In the genomic region with DNA sequence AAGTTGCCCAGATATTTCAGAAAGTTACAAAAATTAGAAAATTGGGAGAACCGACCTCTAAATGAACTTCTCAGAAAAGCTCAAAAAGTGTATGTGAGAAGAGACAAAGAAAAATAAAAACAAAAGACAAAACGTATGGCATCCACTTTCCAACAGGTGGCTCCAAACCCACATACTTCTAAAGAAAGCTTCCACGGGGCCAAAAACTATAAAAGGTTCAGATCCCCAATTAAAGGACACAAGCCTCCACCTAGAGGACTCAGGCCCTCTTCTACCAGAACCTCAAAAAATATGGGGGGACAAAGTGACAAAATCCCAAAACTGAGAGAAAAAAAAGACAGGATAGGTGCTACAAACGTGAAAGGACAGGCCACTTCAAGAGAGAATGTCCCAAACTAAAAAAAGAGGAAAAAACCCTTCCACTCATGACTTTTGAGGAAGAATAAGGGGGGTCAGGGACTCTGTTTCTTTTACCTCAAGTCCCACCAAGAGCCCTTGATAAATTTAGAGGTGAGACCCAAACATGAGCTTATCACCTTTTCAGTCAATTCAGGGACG, we compare ENCODE assay signal across 10 cellular contexts. TPM values are rescaled to one million over a fixed set of nuclear protein-coding genes. Genes with fewer than 3 reads are reported as not detected.
A peak's percentile ranks its signal among the peaks of the same experiment; 100 is the strongest.
DNase-seq lines count a peak whose midpoint lies in the region; ATAC-seq, FAIRE-seq and TF ChIP-seq lines count a peak whose summit lies in the region.
"Had no signal": no experiment of that assay in that cellular context is flagged by ENCODE, and none has a peak within 500 bp of the region (broad histone marks: within the 10 kb centered on the region; RNA-seq: fewer than 3 reads in every experiment).

No MANE protein-coding gene starts in this region.

- FAIRE-seq in bronchial epithelial cell (lab: Jason Lieb, UNC) (no peak), H54 (lab: Jason Lieb, UNC) (no peak)
- FAIRE-seq: islet of Langerhans had no signal

- no peaks in the 10 kb centered on the region for H3K36me3 ChIP-seq in bronchial epithelial cell (ENCODE audit: control insufficient read depth, insufficient read depth, low read length)

- peaks cover 1% of the 10 kb centered on the region for H3K27me3 ChIP-seq in bronchial epithelial cell (ENCODE audit: control insufficient read depth, insufficient read depth, low read length)

- no peak for ATAC-seq in GM19324 (IDR thresholded peaks at IDR 0.05; ENCODE audit: low FRiP score, unreplicated experiment)

- DNase-seq in NCI-H82 (lab: John Stamatoyannopoulos, UW) (peak; percentile 41), NCI-H82 treated with DMSO at 0.1 percent for 48 hours (lab: John Stamatoyannopoulos, UW; ENCODE audit: unreplicated experiment) (no peak), NCI-H1105 treated with DMSO at 0.1 percent for 48 hours (lab: John Stamatoyannopoulos, UW) (peak; percentile 50), bronchial epithelial cell (ENCODE audit: low read depth) (no peak), retinal pigment epithelial cell (ENCODE audit: low read depth) (no peak), H54 (ENCODE audit: insufficient read length, low spot score) (no peak)
- DNase-seq in central memory CD4-positive, alpha-beta T cell = no peak

- TF ChIP-seq CTCF in bronchial epithelial cell (IDR thresholded peaks at IDR 0.05; ENCODE audit: insufficient read depth, low read length, severe bottlenecking) (peak; percentile 51), retinal pigment epithelial cell (conservative IDR thresholded peaks at IDR 0.05; ENCODE audit: low read depth, low read length) (peak; percentile 60)

- H3K4me3 ChIP-seq in bronchial epithelial cell (ENCODE audit: low read depth, low read length) = no peak overlapping the region
- no peak overlapping the region for H3K4me3 ChIP-seq in retinal pigment epithelial cell (ENCODE audit: low read length)

- no peak for TF ChIP-seq POLR2A in H54 (IDR thresholded peaks at IDR 0.05; ENCODE audit: low read depth, low read length)

RNA-seq across cellular contexts. Expression of gene SCGB2A1, which starts 8.8 kb away (rescaled TPM):
- total RNA-seq in bronchial epithelial cell = not detected in 2 replicates
- total RNA-seq: Daoy had no signal

RNA-seq across cellular contexts. Expression of gene SCGB1D2, which starts 24.8 kb away (rescaled TPM):
- total RNA-seq in bronchial epithelial cell = not detected in 2 replicates
- total RNA-seq: Daoy had no signal

RNA-seq across cellular contexts. Expression of gene SCGB1D1, which starts 27.3 kb away (rescaled TPM):
- total RNA-seq in bronchial epithelial cell = not detected in 2 replicates
- total RNA-seq: Daoy had no signal

RNA-seq across cellular contexts. Expression of gene SCGB2A2, which starts 52.7 kb away (rescaled TPM):
- total RNA-seq in bronchial epithelial cell = not detected in 2 replicates
- total RNA-seq: Daoy had no signal

Comparison
In these comparisons a context has a peak if more than half of its experiments do, and no peak if none do; other contexts are left out.
1. DNase-seq: peak in NCI-H82 (single experiment) and NCI-H1105 treated with DMSO at 0.1 percent for 48 hours (single experiment); none in NCI-H82 treated with DMSO at 0.1 percent for 48 hours (single experiment), bronchial epithelial cell (single experiment), retinal pigment epithelial cell (single experiment), H54 (single experiment) and central memory CD4-positive, alpha-beta T cell (single experiment).